Comparison of ENCODE assay signal across 9 cellular contexts in the genomic region with DNA sequence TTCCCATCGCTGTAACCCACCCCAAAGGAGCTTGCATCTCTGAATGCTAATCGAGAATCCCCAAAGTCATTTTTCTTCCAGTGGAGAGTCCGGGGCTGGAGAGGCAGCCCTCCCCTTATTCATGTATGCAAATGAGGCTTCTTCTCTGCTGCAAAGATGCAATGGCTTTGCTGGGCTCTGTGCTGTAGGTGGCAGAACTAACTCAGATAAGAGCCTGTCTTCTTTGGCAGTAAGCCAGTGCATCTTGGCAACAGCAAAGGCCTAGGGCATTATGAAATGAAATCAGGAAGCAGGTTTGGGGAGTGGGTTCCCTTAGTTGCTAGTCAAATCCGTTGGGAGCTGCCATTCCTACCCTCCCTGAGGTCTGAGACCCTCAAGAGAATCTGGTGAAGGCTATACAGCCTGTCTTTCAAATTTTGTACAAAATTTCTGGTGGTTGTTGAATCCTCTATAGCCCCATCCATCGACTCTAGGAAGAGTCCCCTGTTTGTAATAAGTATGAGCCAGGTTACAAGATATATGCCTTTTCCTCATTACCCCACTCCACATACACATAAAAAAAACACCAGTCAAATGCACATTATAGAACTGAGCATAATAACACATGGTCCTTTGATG.
A peak's percentile ranks its signal among the peaks of the same experiment; 100 is the strongest.
DNase-seq lines count a peak whose midpoint lies in the region; ATAC-seq and TF ChIP-seq lines count a peak whose summit lies in the region.
"Had no signal": no experiment of that assay in that cellular context is flagged by ENCODE, and none has a peak within 500 bp of the region (broad histone marks: within the 10 kb centered on the region; RNA-seq: fewer than 3 reads in every experiment).

No MANE protein-coding gene starts in this region.

- H3K9ac ChIP-seq in neural cell (ENCODE audit: low read length), result peak overlapping the region; percentile 20

- H3K27me3 Mint-ChIP-seq in endothelial cell (ENCODE audit: unreplicated experiment), result peaks cover 1% of the 10 kb centered on the region

- H3F3A ChIP-seq in neural cell (ENCODE audit: insufficient read depth, low read length, poor library complexity, severe bottlenecking), result no peaks in the 10 kb centered on the region

- no peak for TF ChIP-seq EP300 in neural cell (conservative IDR thresholded peaks at IDR 0.05; ENCODE audit: poor library complexity, severe bottlenecking)

- H3K27me3 ChIP-seq in neural cell (ENCODE audit: insufficient read depth, low read depth, low read length), result no peaks in the 10 kb centered on the region

- peak; percentile 96 for TF ChIP-seq RAD21 in neural cell (conservative IDR thresholded peaks at IDR 0.05)

- H3K36me3 Mint-ChIP-seq in endothelial cell (ENCODE audit: low read depth, unreplicated experiment), result peaks cover 47% of the 10 kb centered on the region

- H3K79me2 ChIP-seq in neural cell (replicated peaks; ENCODE audit: insufficient read depth, low read length), result no peaks in the 10 kb centered on the region

- no peaks in the 10 kb centered on the region for H3K9me3 Mint-ChIP-seq in endothelial cell (ENCODE audit: unreplicated experiment)

- DNase-seq in COR-L47 (lab: John Stamatoyannopoulos, UW) (peak; percentile 17), NCI-H526 (lab: John Stamatoyannopoulos, UW) (peak; percentile 33 to 68), epithelial cell of esophagus (ENCODE audit: low read depth) (peak; percentile 31), NCI-H187 (lab: John Stamatoyannopoulos, UW) (no peak), endothelial cell (ENCODE audit: low spot score) (no peak)
- no peak for DNase-seq in activated CD4-positive, alpha-beta T cell treated with anti-CD3 and anti-CD28 coated beads, Interleukin-2, amount 50 U/mL, for 1 hour
- DNase-seq: NCI-H2171 had no signal

- H3K36me3 ChIP-seq in neural cell (ENCODE audit: insufficient read depth, low read length), result no peaks in the 10 kb centered on the region

- no peaks in the 10 kb centered on the region for H4K20me1 ChIP-seq in neural cell (ENCODE audit: insufficient read depth)

- H3K4me3 Mint-ChIP-seq in endothelial cell (ENCODE audit: unreplicated experiment), result no peak overlapping the region

- no peak overlapping the region for H2AFZ ChIP-seq in neural cell (ENCODE audit: low read depth, low read length)

- no peak overlapping the region for H3K4me3 ChIP-seq in epithelial cell of esophagus (ENCODE audit: low read length)
- H3K4me3 ChIP-seq in neural cell (ENCODE audit: low read length), result no peak overlapping the region

- no peaks in the 10 kb centered on the region for H3K9me3 ChIP-seq in neural cell (ENCODE audit: low read length)

- H3K4me1 Mint-ChIP-seq in endothelial cell (ENCODE audit: unreplicated experiment), result peaks cover 51% of the 10 kb centered on the region

- TF ChIP-seq CTCF in epithelial cell of esophagus (IDR thresholded peaks at IDR 0.05; ENCODE audit: insufficient read depth, low read depth, low read length, missing control alignments), result no peak
- peak; percentile 90 for TF ChIP-seq CTCF in neural cell (IDR thresholded peaks at IDR 0.05; ENCODE audit: poor library complexity, severe bottlenecking)
- no peak for TF ChIP-seq CTCF in endothelial cell (IDR thresholded peaks at IDR 0.05; ENCODE audit: unreplicated experiment)

- H3K27ac Mint-ChIP-seq in endothelial cell (ENCODE audit: unreplicated experiment), result no peak overlapping the region

- ATAC-seq in HG03565 (IDR thresholded peaks at IDR 0.05; ENCODE audit: unreplicated experiment), result no peak

- no peaks in the 10 kb centered on the region for H3K9me2 ChIP-seq in neural cell (ENCODE audit: insufficient read depth, low read length)

- H3K27ac ChIP-seq in neural cell (ENCODE audit: low read length), result peak overlapping the region; percentile 48

- no peak overlapping the region for H3K4me2 ChIP-seq in neural cell (ENCODE audit: low read length)

TF ChIP-seq in neural cell, 6 proteins besides CTCF, POLR2A, EP300 and RAD21:
- no peak for TF ChIP-seq MXI1 (conservative IDR thresholded peaks at IDR 0.05; ENCODE audit: poor library complexity, severe bottlenecking)
- TF ChIP-seq REST (IDR thresholded peaks at IDR 0.05; ENCODE audit: borderline replicate concordance), result no peak
- no peak for TF ChIP-seq POLR2AphosphoS5 (IDR thresholded peaks at IDR 0.05)
- peak; percentile 96 for TF ChIP-seq SMC3 (conservative IDR thresholded peaks at IDR 0.05; ENCODE audit: poor library complexity)
- no peak for TF ChIP-seq TAF1 (IDR thresholded peaks at IDR 0.05; ENCODE audit: low read depth)
TF ChIP-seq in neural cell: peak in this region for 1.

Comparison
In these comparisons a context has a peak if more than half of its experiments do, and no peak if none do; other contexts are left out.
1. DNase-seq: peak in COR-L47 (single experiment), NCI-H526 (2 of 2) and epithelial cell of esophagus (single experiment); none in NCI-H187 (0 of 2), endothelial cell (single experiment) and activated CD4-positive, alpha-beta T cell treated with anti-CD3 and anti-CD28 coated beads, Interleukin-2, amount 50 U/mL, for 1 hour (single experiment).